Comparison of ENCODE assay signal across 1 cellular context in the genomic region with DNA sequence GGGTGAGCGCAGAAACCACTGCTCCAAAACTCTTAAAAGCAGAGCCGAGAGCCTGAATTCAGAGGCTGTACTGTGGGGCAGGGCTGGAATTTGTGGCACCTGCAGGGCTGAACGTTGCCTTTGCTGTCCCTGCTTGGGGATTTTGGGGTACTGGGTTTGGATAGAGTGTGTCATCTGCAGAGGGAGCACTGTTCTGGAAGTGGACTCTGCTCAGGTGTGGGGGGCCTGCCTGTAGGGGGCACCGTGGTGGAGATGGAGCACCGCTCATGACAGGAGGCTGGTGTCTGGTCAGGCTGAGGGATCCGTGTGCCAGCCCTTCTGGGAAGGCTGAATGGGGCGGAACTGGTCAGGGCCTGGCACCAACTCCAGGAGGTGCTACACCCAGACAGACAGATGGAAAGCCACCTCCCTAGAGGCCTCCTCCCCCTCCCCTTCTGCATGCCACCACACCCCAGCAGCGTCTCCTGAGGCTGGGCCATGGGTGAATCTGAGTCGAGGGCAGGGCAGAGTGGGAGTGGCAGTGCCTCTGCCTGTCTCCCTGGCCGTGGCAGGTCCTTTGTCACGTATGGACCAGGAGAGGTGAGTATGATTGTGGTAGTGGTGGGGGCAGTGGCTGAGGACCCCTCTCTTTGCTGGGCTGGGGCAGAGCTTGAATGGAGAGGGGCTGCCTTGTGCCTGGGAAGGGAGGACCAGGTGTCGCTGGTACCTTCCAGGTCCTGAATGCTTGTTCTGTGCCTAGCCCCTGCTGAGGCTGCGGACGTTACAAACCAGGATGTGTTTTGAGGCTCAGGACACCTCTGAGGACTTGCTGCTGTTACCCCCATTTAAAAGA.
TF ChIP-seq lines count a peak whose summit lies in the region.

No MANE protein-coding gene starts in this region.

TF ChIP-seq in HEK293, 187 proteins besides CTCF, POLR2A, EP300 and RAD21:
- 0 out of 2 replicates have a peak, but pooled peaks have one; percentile 22 for TF ChIP-seq ZNF600 (tag by site-specific recombination; IDR thresholded peaks at IDR 0.05)
- TF ChIP-seq ZNF2 (tag by site-specific recombination; IDR thresholded peaks at IDR 0.05), result 0 out of 2 replicates have a peak, but pooled peaks have one; percentile 30
TF ChIP-seq in HEK293: peak in this region for 2; not testable (repeated sequence) for 185.
